Comparison of ENCODE assay signal across 19 cellular contexts in the genomic region with DNA sequence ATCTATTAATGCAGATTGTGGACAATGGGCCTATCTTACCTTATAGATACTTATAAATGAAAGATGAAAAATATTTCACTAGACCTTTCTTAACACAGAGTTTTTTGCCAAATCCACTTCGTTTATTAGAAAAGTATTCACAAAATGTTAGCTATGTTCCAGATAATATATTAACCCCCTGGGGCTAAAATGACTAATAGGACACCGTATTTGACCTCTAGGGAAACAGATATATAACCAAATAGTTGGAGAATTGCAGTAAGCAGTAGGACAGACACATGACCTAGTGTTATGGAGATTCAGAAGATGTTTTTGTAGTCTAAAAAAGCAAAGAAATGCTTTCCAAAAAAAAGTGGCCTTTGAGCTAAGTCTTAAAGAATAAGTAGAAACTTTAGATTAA.
DNase-seq lines count a peak whose midpoint lies in the region; TF ChIP-seq lines count a peak whose summit lies in the region.
"Had no signal": no experiment of that assay in that cellular context is flagged by ENCODE, and none has a peak within 500 bp of the region (broad histone marks: within the 10 kb centered on the region; RNA-seq: fewer than 3 reads in every experiment).

No MANE protein-coding gene starts in this region.

- no peak overlapping the region for H3K27ac ChIP-seq in ascending aorta
- H3K27ac ChIP-seq: BLaER1 treated with 17β-estradiol and CSF1 and Interleukin-3, amounts not matched to agents 10 nM and 100 nM had no signal

- DNase-seq in COLO829 (ENCODE audit: low spot score) (peak; percentile 57), HCEC 1CT (peak; percentile 14), foreskin melanocyte (peak; percentile 48), HT-29 (ENCODE audit: low spot score) (no peak), ascending aorta (ENCODE audit: low spot score in 2 of 2) (no peak), activated T-cell treated with anti-CD3 and anti-CD28 coated beads for 4 hours (no peak)
- DNase-seq in stimulated activated CD4-positive, alpha-beta T cell treated with anti-CD3 and anti-CD28 coated beads, Interleukin-4, amount 100 ng/mL, for 1 hour, result no peak
- DNase-seq: 8988T; CD8-positive, alpha-beta T cell; COR-L47; DMS 273 treated with DMSO at 0.1 percent for 48 hours; DMS53; DND-41; GF-D8; GOT3; H7; KG1 had no signal

- no peak overlapping the region for H3K4me3 ChIP-seq in ascending aorta
- H3K4me3 ChIP-seq: BLaER1 treated with 17β-estradiol and CSF1 and Interleukin-3, amounts not matched to agents 10 nM and 100 nM; GM12878 had no signal

- H3K4me1 ChIP-seq in ascending aorta, result no peaks in the 10 kb centered on the region

- TF ChIP-seq CTCF in ascending aorta (IDR thresholded peaks at IDR 0.05), result no peak

- intact Hi-C loops in ascending aorta (cut with DNase I), result no loop called here

- no peaks in the 10 kb centered on the region for H3K27me3 ChIP-seq in ascending aorta
- H3K27me3 ChIP-seq: BLaER1 treated with 17β-estradiol and CSF1 and Interleukin-3, amounts not matched to agents 10 nM and 100 nM had no signal

- no peaks in the 10 kb centered on the region for H3K36me3 ChIP-seq in ascending aorta
- H3K36me3 ChIP-seq: BLaER1 treated with 17β-estradiol and CSF1 and Interleukin-3, amounts not matched to agents 10 nM and 100 nM had no signal

- H3K9me3 ChIP-seq in ascending aorta, result no peaks in the 10 kb centered on the region
- H3K9me3 ChIP-seq: BLaER1 treated with 17β-estradiol and CSF1 and Interleukin-3, amounts not matched to agents 10 nM and 100 nM had no signal

Comparison
In these comparisons a context has a peak if more than half of its experiments do, and no peak if none do; other contexts are left out.
1. DNase-seq: peak in COLO829 (single experiment), HCEC 1CT (single experiment) and foreskin melanocyte (single experiment); none in HT-29 (single experiment), ascending aorta (0 of 2), activated T-cell treated with anti-CD3 and anti-CD28 coated beads for 4 hours (single experiment) and stimulated activated CD4-positive, alpha-beta T cell treated with anti-CD3 and anti-CD28 coated beads, Interleukin-4, amount 100 ng/mL, for 1 hour (single experiment).